11 cellular contexts compared by ENCODE assay signal in genomic region chr2:6309415-6310185, GRCh38.
DNase-seq lines count a peak whose midpoint lies in the region; ATAC-seq and TF ChIP-seq lines count a peak whose summit lies in the region.
"Had no signal": no experiment of that assay in that cellular context is flagged by ENCODE, and none has a peak within 500 bp of the region (broad histone marks: within the 10 kb centered on the region; RNA-seq: fewer than 3 reads in every experiment).

No MANE protein-coding gene starts in this region.

- H3K4me3 Mint-ChIP-seq in brain, result peak overlapping the region; percentile 9 to 74 (median 63)
- H3K4me3 Mint-ChIP-seq: CD4-positive, alpha-beta memory T cell had no signal

- ATAC-seq in GM18498 (IDR thresholded peaks at IDR 0.05; ENCODE audit: unreplicated experiment) (peak; percentile 72), GM21447 (IDR thresholded peaks at IDR 0.05; ENCODE audit: unreplicated experiment) (peak; percentile 84), HG03108 (IDR thresholded peaks at IDR 0.05; ENCODE audit: unreplicated experiment) (peak; percentile 96)

- peak overlapping the region; percentile 83 to 97 (median 90) for H3K27ac Mint-ChIP-seq in brain
- H3K27ac Mint-ChIP-seq: CD4-positive, alpha-beta memory T cell had no signal

- no peaks in the 10 kb centered on the region for H3K27me3 Mint-ChIP-seq in brain

- no peak for DNase-seq in NK-92 (lab: John Stamatoyannopoulos, UW; ENCODE audit: unreplicated experiment)
- no peak for DNase-seq in mesenteric fat pad (ENCODE audit: low spot score)
- DNase-seq in activated CD8-positive, alpha-beta memory T cell treated with anti-CD3 and anti-CD28 coated beads, Interleukin-2, amount 50 U/mL, for 4 hours, result no peak
- DNase-seq in stimulated activated naive CD4-positive, alpha-beta T cell (lab: John Stamatoyannopoulos, UW), result no peak
- DNase-seq: CD4-positive, alpha-beta memory T cell; mammary epithelial cell; spleen had no signal

- H3K36me3 Mint-ChIP-seq in brain, result peaks cover 4% of the 10 kb centered on the region
- H3K36me3 Mint-ChIP-seq: CD4-positive, alpha-beta memory T cell had no signal

- TF ChIP-seq CTCF in brain (conservative IDR thresholded peaks at IDR 0.05), result no peak

- peaks cover 4 to 21% (median 8%) of the 10 kb centered on the region in 5 experiments for H3K9me3 Mint-ChIP-seq in brain

- peaks cover 68% of the 10 kb centered on the region for H3K4me1 Mint-ChIP-seq in brain
- H3K4me1 Mint-ChIP-seq: CD4-positive, alpha-beta memory T cell had no signal
